ENCODE assay signal across 8 cellular contexts in genomic region chr17:35244345-35245195, GRCh38. TPM values are rescaled to one million over a fixed set of nuclear protein-coding genes. Genes with fewer than 3 reads are reported as not detected.
DNase-seq lines count a peak whose midpoint lies in the region; ATAC-seq and TF ChIP-seq lines count a peak whose summit lies in the region.

No MANE protein-coding gene starts in this region.

- ATAC-seq in GM21528 (IDR thresholded peaks at IDR 0.05; ENCODE audit: low FRiP score, unreplicated experiment) (peak; percentile 32), left lobe of liver (no peak)
- ATAC-seq in activated CD8-positive, alpha-beta memory T cell treated with anti-CD3 and anti-CD28 coated beads, Interleukin-2, amount 10 ng/mL, durations not matched to agents 7 days and 5 days = peak; percentile 52
- peak; percentile 72 for ATAC-seq in stimulated activated naive CD8-positive, alpha-beta T cell treated with anti-CD3 and anti-CD28 coated beads, Interleukin-15, amount 100 ng/mL, for 72 hours

- peak overlapping the region; percentile 100 for H3K4me3 Mint-ChIP-seq in activated CD8-positive, alpha-beta memory T cell treated with anti-CD3 and anti-CD28 coated beads, Interleukin-2, amount 10 ng/mL, durations not matched to agents 7 days and 5 days
- H3K4me3 Mint-ChIP-seq in nephron = peak overlapping the region; percentile 96 to 99 (median 96)
- peak overlapping the region; percentile 99 to 100 for H3K4me3 Mint-ChIP-seq in stimulated activated naive CD8-positive, alpha-beta T cell treated with anti-CD3 and anti-CD28 coated beads, Interleukin-15, amount 100 ng/mL, for 72 hours

- peak overlapping the region; percentile 99 for H3K27ac Mint-ChIP-seq in activated CD8-positive, alpha-beta memory T cell treated with anti-CD3 and anti-CD28 coated beads, Interleukin-2, amount 10 ng/mL, durations not matched to agents 7 days and 5 days
- peak overlapping the region; percentile 94 to 98 (median 96) for H3K27ac Mint-ChIP-seq in nephron
- peak overlapping the region; percentile 100 for H3K27ac Mint-ChIP-seq in stimulated activated naive CD8-positive, alpha-beta T cell treated with anti-CD3 and anti-CD28 coated beads, Interleukin-15, amount 100 ng/mL, for 72 hours

- TF ChIP-seq CTCF in AG10803 (conservative IDR thresholded peaks at IDR 0.05; ENCODE audit: low read length) = no peak
- TF ChIP-seq CTCF in nephron (IDR thresholded peaks at IDR 0.05; ENCODE audit: unreplicated experiment in 3 of 3) = no peak

- H3K27me3 Mint-ChIP-seq in activated CD8-positive, alpha-beta memory T cell treated with anti-CD3 and anti-CD28 coated beads, Interleukin-2, amount 10 ng/mL, durations not matched to agents 7 days and 5 days = no peaks in the 10 kb centered on the region
- H3K27me3 Mint-ChIP-seq in nephron (ENCODE audit: low read depth) = no peaks in the 10 kb centered on the region
- H3K27me3 Mint-ChIP-seq in stimulated activated naive CD8-positive, alpha-beta T cell treated with anti-CD3 and anti-CD28 coated beads, Interleukin-15, amount 100 ng/mL, for 72 hours = no peaks in the 10 kb centered on the region

- no peaks in the 10 kb centered on the region for H3K9me3 Mint-ChIP-seq in activated CD8-positive, alpha-beta memory T cell treated with anti-CD3 and anti-CD28 coated beads, Interleukin-2, amount 10 ng/mL, durations not matched to agents 7 days and 5 days (ENCODE audit: low read depth)
- no peaks in the 10 kb centered on the region for H3K9me3 Mint-ChIP-seq in nephron
- H3K9me3 Mint-ChIP-seq in stimulated activated naive CD8-positive, alpha-beta T cell treated with anti-CD3 and anti-CD28 coated beads, Interleukin-15, amount 100 ng/mL, for 72 hours = no peaks in the 10 kb centered on the region

- H3K4me1 Mint-ChIP-seq in activated CD8-positive, alpha-beta memory T cell treated with anti-CD3 and anti-CD28 coated beads, Interleukin-2, amount 10 ng/mL, durations not matched to agents 7 days and 5 days = peaks cover 64% of the 10 kb centered on the region
- H3K4me1 Mint-ChIP-seq in nephron = peaks cover 35% of the 10 kb centered on the region
- H3K4me1 Mint-ChIP-seq in stimulated activated naive CD8-positive, alpha-beta T cell treated with anti-CD3 and anti-CD28 coated beads, Interleukin-15, amount 100 ng/mL, for 72 hours = peaks cover 71% of the 10 kb centered on the region

- CTCF ChIA-PET in activated CD8-positive, alpha-beta memory T cell treated with anti-CD3 and anti-CD28 coated beads, Interleukin-2, amount 10 ng/mL, durations not matched to agents 7 days and 5 days (lab: Charles Lee) = interaction anchor here (0.9 to 6.2 kb wide), 2 partner anchors 31 to 293 kb away, joined by 3 to 58 read pairs; partner anchors contain the start of gene SLFN12L

- DNase-seq in AG10803 (ENCODE audit: low read depth) (peak; percentile 94), NAMALWA (ENCODE audit: low spot score) (peak; percentile 85), erythroblast (lab: John Stamatoyannopoulos, UW) (peak; percentile 56 to 72), left lobe of liver (ENCODE audit: low spot score) (no peak)
- peak; percentile 93 for DNase-seq in activated CD8-positive, alpha-beta memory T cell treated with anti-CD3 and anti-CD28 coated beads, Interleukin-2, amount 10 ng/mL, durations not matched to agents 7 days and 5 days
- DNase-seq in stimulated activated naive CD8-positive, alpha-beta T cell treated with anti-CD3 and anti-CD28 coated beads, Interleukin-15, amount 100 ng/mL, for 72 hours = peak; percentile 82 to 95

- peaks cover 74% of the 10 kb centered on the region for H3K36me3 Mint-ChIP-seq in activated CD8-positive, alpha-beta memory T cell treated with anti-CD3 and anti-CD28 coated beads, Interleukin-2, amount 10 ng/mL, durations not matched to agents 7 days and 5 days
- H3K36me3 Mint-ChIP-seq in nephron (ENCODE audit: low read depth) = peaks cover 21% of the 10 kb centered on the region

- peak overlapping the region; percentile 93 for H3K4me3 ChIP-seq in AG10803 (ENCODE audit: low read length)

- TF ChIP-seq POLR2A in erythroblast (IDR thresholded peaks at IDR 0.05; ENCODE audit: low read length) = no peak

RNA-seq across cellular contexts. Expression of gene SLFN5, which starts 1.7 kb away (rescaled TPM):
- total RNA-seq in activated CD8-positive, alpha-beta memory T cell treated with anti-CD3 and anti-CD28 coated beads, Interleukin-2, amount 10 ng/mL, durations not matched to agents 7 days and 5 days = 100 to 1,000 TPM; 158 to 193 TPM
- 5.2 TPM for total RNA-seq in left lobe of liver

RNA-seq across cellular contexts. Expression of gene SLC35G3, which starts 50.4 kb away (rescaled TPM):
- total RNA-seq in activated CD8-positive, alpha-beta memory T cell treated with anti-CD3 and anti-CD28 coated beads, Interleukin-2, amount 10 ng/mL, durations not matched to agents 7 days and 5 days = not detected
- not detected for total RNA-seq in left lobe of liver

Comparison
In these comparisons a context has a peak if more than half of its experiments do, and no peak if none do; other contexts are left out.
1. RNA of gene SLFN5, which starts 1.7 kb away (total RNA-seq): 158 to 193 TPM in activated CD8-positive, alpha-beta memory T cell treated with anti-CD3 and anti-CD28 coated beads, Interleukin-2, amount 10 ng/mL, durations not matched to agents 7 days and 5 days; 5.2 TPM in left lobe of liver (single experiment); every median in the first group is over 10 times any median in the second.
2. Peak in every context shown above with its lines, with median percentiles within 50 percentile points of each other: H3K27ac Mint-ChIP-seq and H3K4me3 Mint-ChIP-seq.